Comparison of ENCODE assay signal across 8 cellular contexts in genomic region chr20:2800590-2801458, GRCh38.
DNase-seq lines count a peak whose midpoint lies in the region; ATAC-seq lines count a peak whose summit lies in the region.

TSS of gene CPXM1 (minus strand) at chr20:2800627. CDS start at chr20:2800572, 55 bp downstream.

- peak within 1 kb of the TSS; percentile 80 for H3K4me3 Mint-ChIP-seq in central memory CD8-positive, alpha-beta T cell

- ATAC-seq in GM21529 (IDR thresholded peaks at IDR 0.05; ENCODE audit: unreplicated experiment) (peak; percentile 61), GM21723 (IDR thresholded peaks at IDR 0.05; ENCODE audit: unreplicated experiment) (no peak), HG02870 (IDR thresholded peaks at IDR 0.05; ENCODE audit: unreplicated experiment) (no peak)
- no peak for ATAC-seq in central memory CD8-positive, alpha-beta T cell (replicated peaks; ENCODE audit: extremely low read depth, poor library complexity, severe bottlenecking)

- no peaks in the 10 kb centered on the region for H3K9me3 ChIP-seq in ES-I3 (ENCODE audit: control insufficient read depth, insufficient read depth, low read length)
- no peaks in the 10 kb centered on the region for H3K9me3 ChIP-seq in muscle layer of colon (ENCODE audit: low read length)

- peaks cover 1% of the 10 kb centered on the region; the same call in 1 of the 2 replicates for H3K4me1 ChIP-seq in ES-I3 (ENCODE audit: insufficient read depth, low read length)
- H3K4me1 ChIP-seq in muscle layer of colon (ENCODE audit: insufficient read depth, low read length): no peaks in the 10 kb centered on the region

- H3K27ac ChIP-seq in muscle layer of colon (ENCODE audit: low read depth, low read length): no peak within 1 kb of the TSS

- H3K27me3 ChIP-seq in muscle layer of colon (ENCODE audit: control insufficient read depth in 1 of 2, insufficient read depth in 2 of 2, low read length in 2 of 2): peaks cover 5 to 58% of the 10 kb centered on the region in 2 donors

- H3K27ac Mint-ChIP-seq in central memory CD8-positive, alpha-beta T cell (ENCODE audit: low read depth): peak within 1 kb of the TSS; percentile 35

- H3K36me3 ChIP-seq in ES-I3 (ENCODE audit: insufficient read depth, low read length) (no peaks in the 10 kb centered on the region), muscle layer of colon (ENCODE audit: insufficient read depth, low read length) (no peaks in the 10 kb centered on the region)

- H3K36me3 Mint-ChIP-seq in central memory CD8-positive, alpha-beta T cell (ENCODE audit: insufficient read depth): no peaks in the 10 kb centered on the region

- H3K4me1 Mint-ChIP-seq in central memory CD8-positive, alpha-beta T cell: peaks cover 29% of the 10 kb centered on the region

- H3K9me3 Mint-ChIP-seq in central memory CD8-positive, alpha-beta T cell: no peaks in the 10 kb centered on the region

- H3K4me3 ChIP-seq in muscle layer of colon (ENCODE audit: low read depth in 1 of 2, low read length in 2 of 2): peak within 1 kb of the TSS; percentile 14 to 49

- H3K27me3 Mint-ChIP-seq in central memory CD8-positive, alpha-beta T cell: peaks cover 93% of the 10 kb centered on the region

- peak; percentile 9 for DNase-seq in NCI-H345 treated with DMSO at 0.1 percent for 48 hours (lab: John Stamatoyannopoulos, UW; ENCODE audit: unreplicated experiment)
- no peak for DNase-seq in central memory CD8-positive, alpha-beta T cell (ENCODE audit: low spot score in 2 of 2)
- no peak for DNase-seq in stimulated activated CD4-positive, alpha-beta T cell treated with anti-CD3 and anti-CD28 coated beads, Interleukin-4, amount 100 ng/mL, for 24 hours

- H3K9ac ChIP-seq in ES-I3 (ENCODE audit: low read depth, low read length) (peak within 1 kb of the TSS; percentile 70), muscle layer of colon (ENCODE audit: low read length) (no peak within 1 kb of the TSS)
